24 cellular contexts compared by ENCODE assay signal in genomic region chr2:43329637-43330036, GRCh38.
DNase-seq lines count a peak whose midpoint lies in the region; ATAC-seq and TF ChIP-seq lines count a peak whose summit lies in the region.
"Had no signal": no experiment of that assay in that cellular context is flagged by ENCODE, and none has a peak within 500 bp of the region (broad histone marks: within the 10 kb centered on the region; RNA-seq: fewer than 3 reads in every experiment).

No MANE protein-coding gene starts in this region.

- H3K27me3 ChIP-seq in ovary = no peaks in the 10 kb centered on the region
- H3K27me3 ChIP-seq in testis = no peaks in the 10 kb centered on the region
- H3K27me3 ChIP-seq: colonic mucosa, foreskin keratinocyte, left lung had no signal

- TF ChIP-seq POLR2A in ovary (IDR thresholded peaks at IDR 0.05) = no peak
- no peak for TF ChIP-seq POLR2A in testis (IDR thresholded peaks at IDR 0.05)

- peak; percentile 44 for DNase-seq in NCI-H69 (lab: John Stamatoyannopoulos, UW)
- DNase-seq in ovary = no peak
- no peak for DNase-seq in testis
- no peak for DNase-seq in mucosa of gallbladder (ENCODE audit: low spot score)
- DNase-seq in DMS153 treated with DMSO at 0.1 percent for 48 hours (lab: John Stamatoyannopoulos, UW; ENCODE audit: unreplicated experiment) = no peak
- DNase-seq: activated CD8-positive, alpha-beta T cell treated with anti-CD3 and anti-CD28 coated beads for 36 hours; colonic mucosa; foreskin keratinocyte; hypothalamus; left lung; midbrain; NCI-H1105; NCI-H1930; NCI-H524; stimulated activated naive CD8-positive, alpha-beta T cell treated with anti-CD3 and anti-CD28 coated beads, Interleukin-15, Interleukin-2, amounts not matched to agents 100 U/mL and 50 U/mL, for 24 hours; T-helper 1 cell had no signal

- ATAC-seq in HG03045 (IDR thresholded peaks at IDR 0.05; ENCODE audit: unreplicated experiment) = no peak
- ATAC-seq: activated CD4-positive, CD25-positive, alpha-beta regulatory T cell treated with anti-CD3 and anti-CD28 coated beads, Interleukin-2, amount 50 U/mL, for 24 hours; activated CD8-positive, alpha-beta T cell treated with anti-CD3 and anti-CD28 coated beads for 36 hours; activated naive CD4-positive, alpha-beta T cell treated with anti-CD3 and anti-CD28 coated beads, Interleukin-2, amount 50 U/mL, for 72 hours; foreskin keratinocyte; HCT116; left lung; stimulated activated naive CD8-positive, alpha-beta T cell treated with anti-CD3 and anti-CD28 coated beads, Interleukin-15, Interleukin-2, amounts not matched to agents 100 U/mL and 50 U/mL, for 24 hours had no signal

- H3K36me3 ChIP-seq in ovary = no peaks in the 10 kb centered on the region
- H3K36me3 ChIP-seq in testis (ENCODE audit: low read depth, missing control alignments) = no peaks in the 10 kb centered on the region
- H3K36me3 ChIP-seq: colonic mucosa, left lung had no signal

- H3K27ac ChIP-seq in ovary (peak overlapping the region; percentile 42 to 67), testis (peak overlapping the region; percentile 60 to 78)
- H3K27ac ChIP-seq: C4-2B, colonic mucosa, foreskin keratinocyte, left lung had no signal

- H3K27ac Mint-ChIP-seq in dendritic cell treated with granulocyte-macrophage colony-stimulating factor and Interleukin-4, amounts not matched to agents 40 ng/mL and 50 ng/mL, for 4 days = peak overlapping the region; percentile 11
- H3K27ac Mint-ChIP-seq: activated CD8-positive, alpha-beta T cell treated with anti-CD3 and anti-CD28 coated beads for 36 hours; activated naive CD4-positive, alpha-beta T cell treated with anti-CD3 and anti-CD28 coated beads, Interleukin-2, amount 50 U/mL, for 72 hours; activated T-helper 2 cell treated with anti-CD3 and anti-CD28 coated beads, Interferon-gamma antibody, Interleukin-2, Interleukin-4, amounts not matched to agents 10 μg/mL and 5 μg/mL and 100 μg/mL, durations not matched to agents 14 hours and 24 hours and 36 hours; type B pancreatic cell had no signal

- peaks cover 69% of the 10 kb centered on the region for H3K4me1 Mint-ChIP-seq in dendritic cell treated with granulocyte-macrophage colony-stimulating factor and Interleukin-4, amounts not matched to agents 40 ng/mL and 50 ng/mL, for 4 days (ENCODE audit: low read depth)

- H3K9me3 ChIP-seq in ovary = no peaks in the 10 kb centered on the region
- H3K9me3 ChIP-seq in testis = no peaks in the 10 kb centered on the region
- H3K9me3 ChIP-seq: colonic mucosa had no signal

- intact Hi-C loops in dendritic cell treated with granulocyte-macrophage colony-stimulating factor and Interleukin-4, amounts not matched to agents 40 ng/mL and 50 ng/mL, for 4 days (cut with micrococcal nuclease) = no loop called here
- intact Hi-C loops in ovary (cut with DNase I) (loop anchor here in 1 of 4 donors (10.0 kb wide), 3 partner anchors 65 to 355 kb away; no protein-coding TSS in a partner anchor), testis (cut with DNase I; ENCODE audit: low total_unique reads) (no loop called here)

- H3K4me1 ChIP-seq in ovary (ENCODE audit: insufficient read depth) (peaks cover 30% of the 10 kb centered on the region), testis (peaks cover 60% of the 10 kb centered on the region)
- H3K4me1 ChIP-seq: colonic mucosa had no signal

- peaks cover 21% of the 10 kb centered on the region for H3K9me3 Mint-ChIP-seq in dendritic cell treated with granulocyte-macrophage colony-stimulating factor and Interleukin-4, amounts not matched to agents 40 ng/mL and 50 ng/mL, for 4 days
- H3K9me3 Mint-ChIP-seq: activated CD8-positive, alpha-beta T cell treated with anti-CD3 and anti-CD28 coated beads for 36 hours; activated naive CD4-positive, alpha-beta T cell treated with anti-CD3 and anti-CD28 coated beads, Interleukin-2, amount 50 U/mL, for 72 hours; activated T-helper 2 cell treated with anti-CD3 and anti-CD28 coated beads, Interferon-gamma antibody, Interleukin-2, Interleukin-4, amounts not matched to agents 10 μg/mL and 5 μg/mL and 100 μg/mL, durations not matched to agents 14 hours and 24 hours and 36 hours had no signal

- H3K36me3 Mint-ChIP-seq in dendritic cell treated with granulocyte-macrophage colony-stimulating factor and Interleukin-4, amounts not matched to agents 40 ng/mL and 50 ng/mL, for 4 days (ENCODE audit: low read depth) = peaks cover 28% of the 10 kb centered on the region

- H3K4me3 ChIP-seq in ovary = no peak overlapping the region
- H3K4me3 ChIP-seq in testis = no peak overlapping the region
- H3K4me3 ChIP-seq: colonic mucosa, left lung had no signal

- no peaks in the 10 kb centered on the region for H3K27me3 Mint-ChIP-seq in dendritic cell treated with granulocyte-macrophage colony-stimulating factor and Interleukin-4, amounts not matched to agents 40 ng/mL and 50 ng/mL, for 4 days
- H3K27me3 Mint-ChIP-seq: activated CD8-positive, alpha-beta T cell treated with anti-CD3 and anti-CD28 coated beads for 36 hours; type B pancreatic cell had no signal

- WGBS in ovary, 3 donors = 35 to 48% (median 48%) methylated on average over 5 of the region's 5 CpGs
- WGBS in testis, 2 donors = 42 to 53% methylated on average over 5 of the region's 5 CpGs

- H3K4me3 Mint-ChIP-seq in dendritic cell treated with granulocyte-macrophage colony-stimulating factor and Interleukin-4, amounts not matched to agents 40 ng/mL and 50 ng/mL, for 4 days = no peak overlapping the region
- H3K4me3 Mint-ChIP-seq: activated CD8-positive, alpha-beta T cell treated with anti-CD3 and anti-CD28 coated beads for 36 hours; type B pancreatic cell had no signal

- TF ChIP-seq CTCF in ovary (IDR thresholded peaks at IDR 0.05) = no peak
- no peak for TF ChIP-seq CTCF in testis (IDR thresholded peaks at IDR 0.05)

- TF ChIP-seq EP300 in ovary (IDR thresholded peaks at IDR 0.05) = no peak
